ENCODE assay signal across 9 cellular contexts in genomic region chr6:143842468-143842901, GRCh38. TPM values are rescaled to one million over a fixed set of nuclear protein-coding genes. Genes with fewer than 3 reads are reported as not detected.
DNase-seq lines count a peak whose midpoint lies in the region; ATAC-seq and TF ChIP-seq lines count a peak whose summit lies in the region.
"Had no signal": no experiment of that assay in that cellular context is flagged by ENCODE, and none has a peak within 500 bp of the region (broad histone marks: within the 10 kb centered on the region; RNA-seq: fewer than 3 reads in every experiment).

No MANE protein-coding gene starts in this region.

- H3K36me3 ChIP-seq in CD8-positive, alpha-beta T cell (ENCODE audit: insufficient read depth, low read length): peaks cover 11% of the 10 kb centered on the region
- peaks cover 0 to 31% (median 28%) of the 10 kb centered on the region in 6 donors for H3K36me3 ChIP-seq in spleen

- POLR2A ChIA-PET in CD8-positive, alpha-beta T cell (lab: Charles Lee): interaction anchor here (1.1 to 2.0 kb wide), 5 partner anchors 10 to 392 kb away, joined by 3 to 9 read pairs (median 6); partner anchors contain the start of genes ADAT2 and PEX3

- CTCF ChIA-PET in CD8-positive, alpha-beta T cell (lab: Charles Lee): interaction anchor here (0.8 to 1.5 kb wide), 3 partner anchors 171 to 329 kb away, joined by 4 to 5 read pairs (median 4); no protein-coding TSS in a partner anchor

- no peaks in the 10 kb centered on the region for H3K9me3 ChIP-seq in CD8-positive, alpha-beta T cell (ENCODE audit: low read length)
- no peaks in the 10 kb centered on the region for H3K9me3 ChIP-seq in spleen

- DNase-seq in CD8-positive, alpha-beta T cell: peak in 1 of 7 experiments; percentile 13
- DNase-seq in amniotic epithelial cell (ENCODE audit: low read depth): peak; percentile 37
- DNase-seq in immature natural killer cell: no peak
- no peak for DNase-seq in spleen
- no peak for DNase-seq in GOT3 (lab: John Stamatoyannopoulos, UW)
- DNase-seq in AG08396 (ENCODE audit: low spot score): no peak
- DNase-seq in dermis blood vessel endothelial cell: no peak

- H3K9me3 Mint-ChIP-seq in CD8-positive, alpha-beta T cell: no peaks in the 10 kb centered on the region
- no peaks in the 10 kb centered on the region for H3K9me3 Mint-ChIP-seq in immature natural killer cell

- H3K27ac ChIP-seq in CD8-positive, alpha-beta T cell (ENCODE audit: low read depth, low read length): peak overlapping the region; percentile 95
- peak overlapping the region; percentile 81 to 96 (median 93) for H3K27ac ChIP-seq in spleen

- intact Hi-C loops in CD8-positive, alpha-beta T cell (cut with DNase I, micrococcal nuclease): loop anchor here (2.0 to 10.0 kb wide), 13 partner anchors 218 to 1892 kb away; partner anchors contain the start of genes HIVEP2 (in 2 of the 2), ADAT2 (in 1 of the 2), EPM2A (in 1 of the 2) and FUCA2 (in 1 of the 2)
- intact Hi-C loops in spleen (cut with DNase I; ENCODE audit: low total_unique reads): loop anchor here (5.0 to 10.0 kb wide), 2 partner anchors 165 to 172 kb away; partner anchors contain the start of gene PHACTR2

- TF ChIP-seq POLR2A in spleen (IDR thresholded peaks at IDR 0.05): no peak

- no peaks in the 10 kb centered on the region for H3K27me3 Mint-ChIP-seq in CD8-positive, alpha-beta T cell (ENCODE audit: low read depth)
- H3K27me3 Mint-ChIP-seq in immature natural killer cell (ENCODE audit: low read depth in 3 of 3): peaks cover 0 to 16% (median 15%) of the 10 kb centered on the region in 3 donors

- 45 to 62% (median 48%) methylated on average over 7 of the region's 7 CpGs for WGBS in spleen, 5 donors

- H3K4me3 ChIP-seq in CD8-positive, alpha-beta T cell (ENCODE audit: low read depth, low read length): peak overlapping the region; percentile 99
- H3K4me3 ChIP-seq in spleen: peak overlapping the region; percentile 67 to 96 (median 82)

- H3K27ac Mint-ChIP-seq in CD8-positive, alpha-beta T cell: peak overlapping the region; percentile 98
- H3K27ac Mint-ChIP-seq in immature natural killer cell: peak overlapping the region; percentile 95 to 98 (median 96)

- H3K4me1 ChIP-seq in CD8-positive, alpha-beta T cell (ENCODE audit: insufficient read depth, low read length): peaks cover 6% of the 10 kb centered on the region
- H3K4me1 ChIP-seq in spleen: peaks cover 8 to 36% (median 26%) of the 10 kb centered on the region in 6 donors

- peaks cover 28% of the 10 kb centered on the region for H3K4me1 Mint-ChIP-seq in CD8-positive, alpha-beta T cell (ENCODE audit: low read depth)
- H3K4me1 Mint-ChIP-seq in immature natural killer cell: peaks cover 20 to 38% of the 10 kb centered on the region in 2 donors

- no peak for TF ChIP-seq CTCF in CD8-positive, alpha-beta T cell (IDR thresholded peaks at IDR 0.05)
- TF ChIP-seq CTCF in spleen (IDR thresholded peaks at IDR 0.05 in 8 of 11, conservative IDR thresholded peaks at IDR 0.05 in 3 of 11): no peak

- no peaks in the 10 kb centered on the region for H3K27me3 ChIP-seq in CD8-positive, alpha-beta T cell (ENCODE audit: insufficient read depth, low read length)
- H3K27me3 ChIP-seq in spleen (replicated peaks in 1 of 7): no peaks in the 10 kb centered on the region

- peak; percentile 51 for ATAC-seq in CD8-positive, alpha-beta T cell
- peak; percentile 29 for ATAC-seq in HG03175 (IDR thresholded peaks at IDR 0.05; ENCODE audit: unreplicated experiment)

- H3K36me3 Mint-ChIP-seq in CD8-positive, alpha-beta T cell: peaks cover 41% of the 10 kb centered on the region
- peaks cover 6 to 16% (median 9%) of the 10 kb centered on the region in 3 donors for H3K36me3 Mint-ChIP-seq in immature natural killer cell

- H3K4me3 Mint-ChIP-seq in CD8-positive, alpha-beta T cell: peak overlapping the region; percentile 96
- H3K4me3 Mint-ChIP-seq in immature natural killer cell: peak overlapping the region; percentile 91 to 96 (median 94)

RNA-seq across cellular contexts. Expression of gene LTV1, which starts 0.7 kb away (rescaled TPM):
- 10 to 100 TPM; 31.7 to 33.4 TPM for total RNA-seq in CD8-positive, alpha-beta T cell
- polyA plus RNA-seq in immature natural killer cell: 10 to 100 TPM in 2 of 3 donors, 1 to 10 TPM in 1; 8.1 to 23.0 (median 11.2) TPM
- total RNA-seq in spleen: 10 to 100 TPM; 12.4 to 25.8 (median 19.0) TPM
- polyA plus RNA-seq in spleen: 10 to 100 TPM; 21.4 to 24.5 (median 23.9) TPM
- total RNA-seq in dermis blood vessel endothelial cell: 17.0 and 30.2 TPM in 2 replicates

RNA-seq across cellular contexts. Expression of gene ZC2HC1B, which starts 21.8 kb away (rescaled TPM):
- total RNA-seq in CD8-positive, alpha-beta T cell: not detected
- not detected for polyA plus RNA-seq in immature natural killer cell
- under 1 TPM in 3 of 7 donors, not detected in 4; 0.27 to 0.85 (median 0.49) TPM for total RNA-seq in spleen
- under 1 TPM in 2 of 3 donors, not detected in 1; 0.17 to 0.30 TPM for polyA plus RNA-seq in spleen
- total RNA-seq in dermis blood vessel endothelial cell: not detected in 2 replicates
- total RNA-seq: RPMI7951 had no signal
